In genomic region chr7:128455556-128456254, GRCh38 we compare ENCODE assay signal across 8 cellular contexts. TPM values are rescaled to one million over a fixed set of nuclear protein-coding genes. Genes with fewer than 3 reads are reported as not detected.
DNase-seq lines count a peak whose midpoint lies in the region; ATAC-seq and TF ChIP-seq lines count a peak whose summit lies in the region.

TSS of gene HILPDA (plus strand) at chr7:128455878. CDS start at chr7:128457269, 1,391 bp downstream.

- peaks cover 84% of the 10 kb centered on the region for H3K4me1 Mint-ChIP-seq in stimulated activated naive CD8-positive, alpha-beta T cell treated with anti-CD3 and anti-CD28 coated beads, Interleukin-15, amount 100 ng/mL, for 72 hours

- H4K20me1 ChIP-seq in MM.1S (ENCODE audit: insufficient read depth, low read length) (0 out of 2 replicates have a peak, but pooled peaks cover 5% of the 10 kb centered on the region), neural cell (ENCODE audit: insufficient read depth) (no peaks in the 10 kb centered on the region)

- no peak for TF ChIP-seq CTCF in MM.1S (IDR thresholded peaks at IDR 0.05; ENCODE audit: low read length)
- no peak for TF ChIP-seq CTCF in fibroblast of villous mesenchyme (IDR thresholded peaks at IDR 0.05; ENCODE audit: insufficient read depth, low read depth, low read length)
- TF ChIP-seq CTCF in neural cell (IDR thresholded peaks at IDR 0.05; ENCODE audit: poor library complexity, severe bottlenecking): peak; percentile 48

- peak; percentile 83 for ATAC-seq in stimulated activated naive CD8-positive, alpha-beta T cell treated with anti-CD3 and anti-CD28 coated beads, Interleukin-15, amount 100 ng/mL, for 72 hours

- DNase-seq in G401 (ENCODE audit: low spot score) (peak; percentile 85), HCEC 1CT (peak; percentile 96), MM.1S (peak; percentile 99), SHP77 treated with DMSO at 0.1 percent for 48 hours (lab: John Stamatoyannopoulos, UW) (peak; percentile 65), activated gamma-delta T cell (lab: John Stamatoyannopoulos, UW) (peak; percentile 91), fibroblast of villous mesenchyme (ENCODE audit: low read depth) (peak; percentile 97)
- DNase-seq in stimulated activated naive CD8-positive, alpha-beta T cell treated with anti-CD3 and anti-CD28 coated beads, Interleukin-15, amount 100 ng/mL, for 72 hours: peak; percentile 96 to 97

- H3K27ac Mint-ChIP-seq in stimulated activated naive CD8-positive, alpha-beta T cell treated with anti-CD3 and anti-CD28 coated beads, Interleukin-15, amount 100 ng/mL, for 72 hours: peak within 1 kb of the TSS; percentile 90 to 96

- H2AFZ ChIP-seq in MM.1S (ENCODE audit: low read length): peak within 1 kb of the TSS; percentile 95
- peak within 1 kb of the TSS; percentile 80 for H2AFZ ChIP-seq in neural cell (ENCODE audit: low read depth, low read length)

- H3K4me2 ChIP-seq in MM.1S (ENCODE audit: low read depth, low read length): peak within 1 kb of the TSS; percentile 71
- H3K4me2 ChIP-seq in neural cell (ENCODE audit: low read length): peak within 1 kb of the TSS; percentile 52

- H3K4me3 Mint-ChIP-seq in stimulated activated naive CD8-positive, alpha-beta T cell treated with anti-CD3 and anti-CD28 coated beads, Interleukin-15, amount 100 ng/mL, for 72 hours: peak within 1 kb of the TSS; percentile 97 to 99

- no peak for TF ChIP-seq RAD21 in neural cell (conservative IDR thresholded peaks at IDR 0.05)

- in situ Hi-C loops in G401 (cut with HindIII; ENCODE audit: low sequenced_read_pairs): no loop called here

- TF ChIP-seq EP300 in neural cell (conservative IDR thresholded peaks at IDR 0.05; ENCODE audit: poor library complexity, severe bottlenecking): peak; percentile 52

- no peaks in the 10 kb centered on the region for H3K9me3 ChIP-seq in MM.1S (replicated peaks; ENCODE audit: insufficient read depth, low read length)
- H3K9me3 ChIP-seq in neural cell (ENCODE audit: low read length): no peaks in the 10 kb centered on the region

- H3K4me3 ChIP-seq in MM.1S (ENCODE audit: low read length) (peak within 1 kb of the TSS; percentile 90), fibroblast of villous mesenchyme (ENCODE audit: low read depth, low read length) (peak within 1 kb of the TSS; percentile 77), neural cell (ENCODE audit: low read length) (peak within 1 kb of the TSS; percentile 99)

- H3K27ac ChIP-seq in MM.1S (ENCODE audit: low read length) (peak within 1 kb of the TSS; percentile 35; the same call in 1 of the 2 replicates), neural cell (ENCODE audit: low read length) (peak within 1 kb of the TSS; percentile 59)

- peaks cover 25% of the 10 kb centered on the region for H3F3A ChIP-seq in MM.1S (ENCODE audit: insufficient read depth, low read length)
- no peaks in the 10 kb centered on the region for H3F3A ChIP-seq in neural cell (ENCODE audit: insufficient read depth, low read length, poor library complexity, severe bottlenecking)

- H3K36me3 ChIP-seq in MM.1S (replicated peaks; ENCODE audit: insufficient read depth, low read length) (no peaks in the 10 kb centered on the region), neural cell (ENCODE audit: insufficient read depth, low read length) (no peaks in the 10 kb centered on the region)

- H3K4me1 ChIP-seq in MM.1S (ENCODE audit: low read length): peaks cover 35% of the 10 kb centered on the region

- peaks cover 22% of the 10 kb centered on the region for H3K79me2 ChIP-seq in MM.1S (ENCODE audit: low read length)
- peaks cover 18% of the 10 kb centered on the region for H3K79me2 ChIP-seq in neural cell (replicated peaks; ENCODE audit: insufficient read depth, low read length)

- H3K9ac ChIP-seq in MM.1S (ENCODE audit: low read length) (peak within 1 kb of the TSS; percentile 78), neural cell (ENCODE audit: low read length) (peak within 1 kb of the TSS; percentile 75)

- H3K27me3 Mint-ChIP-seq in stimulated activated naive CD8-positive, alpha-beta T cell treated with anti-CD3 and anti-CD28 coated beads, Interleukin-15, amount 100 ng/mL, for 72 hours: peaks cover 15% of the 10 kb centered on the region

- H3K9me3 Mint-ChIP-seq in stimulated activated naive CD8-positive, alpha-beta T cell treated with anti-CD3 and anti-CD28 coated beads, Interleukin-15, amount 100 ng/mL, for 72 hours: no peaks in the 10 kb centered on the region

- H3K27me3 ChIP-seq in MM.1S (replicated peaks; ENCODE audit: insufficient read depth, low read length): no peaks in the 10 kb centered on the region; the same call in 1 of the 2 replicates
- H3K27me3 ChIP-seq in neural cell (ENCODE audit: insufficient read depth, low read depth, low read length): no peaks in the 10 kb centered on the region

- H3K9me2 ChIP-seq in MM.1S (replicated peaks; ENCODE audit: insufficient read depth, low read length): no peaks in the 10 kb centered on the region
- H3K9me2 ChIP-seq in neural cell (ENCODE audit: insufficient read depth, low read length): no peaks in the 10 kb centered on the region

TF ChIP-seq in neural cell, 6 proteins besides CTCF, POLR2A, EP300 and RAD21:
- TF ChIP-seq EZH2 (IDR thresholded peaks at IDR 0.05; ENCODE audit: borderline replicate concordance, insufficient read depth, low read length, poor library complexity, severe bottlenecking) (no peak), REST (IDR thresholded peaks at IDR 0.05; ENCODE audit: borderline replicate concordance) (peak; percentile 21), POLR2AphosphoS5 (IDR thresholded peaks at IDR 0.05) (peak; percentile 88), MXI1 (conservative IDR thresholded peaks at IDR 0.05; ENCODE audit: poor library complexity, severe bottlenecking) (peak; percentile 94), TAF1 (IDR thresholded peaks at IDR 0.05; ENCODE audit: low read depth) (peak; percentile 63), SMC3 (conservative IDR thresholded peaks at IDR 0.05; ENCODE audit: poor library complexity) (peak; percentile 26)

RNA-seq across cellular contexts. Expression of gene HILPDA, which starts in this region (rescaled TPM):
- total RNA-seq in G401 (2014; rRNA removed; shearing (Covaris generic)): 9.0 and 14.2 TPM in 2 replicates
- total RNA-seq in fibroblast of villous mesenchyme: 14.7 and 16.4 TPM in 2 replicates
- polyA plus RNA-seq in neural cell: 16.6 and 26.0 TPM in 2 replicates
- polyA minus RNA-seq in neural cell: 26.4 and 27.3 TPM in 2 replicates

Comparison
In these comparisons a context has a peak if more than half of its experiments do, and no peak if none do; other contexts are left out.
1. Peak in every context shown above with its lines: DNase-seq, ATAC-seq, H3K4me3 ChIP-seq and H3K27ac ChIP-seq.